17 cellular contexts compared by ENCODE assay signal in genomic region chr11:60743058-60743457, GRCh38. TPM values are rescaled to one million over a fixed set of nuclear protein-coding genes. Genes with fewer than 3 reads are reported as not detected.
DNase-seq lines count a peak whose midpoint lies in the region; ATAC-seq and TF ChIP-seq lines count a peak whose summit lies in the region.
"Had no signal": no experiment of that assay in that cellular context is flagged by ENCODE, and none has a peak within 500 bp of the region (broad histone marks: within the 10 kb centered on the region; RNA-seq: fewer than 3 reads in every experiment).

No MANE protein-coding gene starts in this region.

- H3K9me2 ChIP-seq in HCT116 (ENCODE audit: insufficient read depth): no peaks in the 10 kb centered on the region

- H3K27me3 ChIP-seq in HCT116 (ENCODE audit: insufficient read depth, low read length): peaks cover 4% of the 10 kb centered on the region; the same call in 1 of the 2 replicates
- no peaks in the 10 kb centered on the region for H3K27me3 ChIP-seq in endodermal cell (ENCODE audit: control insufficient read depth, insufficient read depth, low read length, poor library complexity, severe bottlenecking)
- no peaks in the 10 kb centered on the region for H3K27me3 ChIP-seq in mesendoderm (ENCODE audit: insufficient read depth, low read length, poor library complexity)
- H3K27me3 ChIP-seq in naive thymus-derived CD4-positive, alpha-beta T cell (ENCODE audit: control insufficient read depth in 2 of 2, insufficient read depth in 2 of 2, low read length in 2 of 2): no peaks in the 10 kb centered on the region
- H3K27me3 ChIP-seq in right cardiac atrium (ENCODE audit: control insufficient read depth, insufficient read depth): no peaks in the 10 kb centered on the region
- peaks cover 0 to 5% (median 3%) of the 10 kb centered on the region in 3 experiments for H3K27me3 ChIP-seq in neuronal stem cell (ENCODE audit: control insufficient read depth in 3 of 3, insufficient read depth in 3 of 3, low read depth in 1 of 3, low read length in 3 of 3)

- no peaks in the 10 kb centered on the region for H3K36me3 Mint-ChIP-seq in endodermal cell (ENCODE audit: low read depth)
- H3K36me3 Mint-ChIP-seq in naive thymus-derived CD4-positive, alpha-beta T cell: no peaks in the 10 kb centered on the region

- H3K27ac ChIP-seq in HCT116 (ENCODE audit: low read depth, low read length) (no peak overlapping the region), endodermal cell (ENCODE audit: low read depth, low read length) (no peak overlapping the region), mesendoderm (ENCODE audit: low read depth, low read length) (no peak overlapping the region), right cardiac atrium (ENCODE audit: low read length) (no peak overlapping the region), neuronal stem cell (replicated peaks; ENCODE audit: low read length) (no peak overlapping the region)
- H3K27ac ChIP-seq in naive thymus-derived CD4-positive, alpha-beta T cell (ENCODE audit: low read depth, low read length): no peak overlapping the region

- H3K4me2 ChIP-seq in HCT116 (ENCODE audit: low read length) (no peak overlapping the region), mesendoderm (ENCODE audit: low read length) (no peak overlapping the region), neuronal stem cell (ENCODE audit: insufficient read depth, low read length, poor library complexity, severe bottlenecking) (no peak overlapping the region)

- no peak overlapping the region for H3K18ac ChIP-seq in mesendoderm (ENCODE audit: low read length)
- H3K18ac ChIP-seq in neuronal stem cell (ENCODE audit: low read length): no peak overlapping the region

- H2BK15ac ChIP-seq in mesendoderm (replicated peaks; ENCODE audit: low read depth) (no peak overlapping the region), neuronal stem cell (ENCODE audit: low read length) (no peak overlapping the region)

- BruUV-seq in HCT116 (replicated peaks; lab: Mats Ljungman, UMichigan): no TSS peak

- H2BK5ac ChIP-seq in mesendoderm (ENCODE audit: low read length): no peak overlapping the region
- no peak overlapping the region for H2BK5ac ChIP-seq in neuronal stem cell (ENCODE audit: low read length)

- TF ChIP-seq POLR2A in HCT116 (IDR thresholded peaks at IDR 0.05; ENCODE audit: borderline replicate concordance, extremely low read depth, insufficient read depth, insufficient read length): no peak

- H2AFZ ChIP-seq in HCT116 (ENCODE audit: low read depth, low read length, poor library complexity, severe bottlenecking): no peak overlapping the region
- no peak overlapping the region for H2AFZ ChIP-seq in neuronal stem cell (ENCODE audit: low read length)

- no peak overlapping the region for H2BK12ac ChIP-seq in neuronal stem cell (ENCODE audit: low read length)

- RAD21 ChIA-PET in HCT116 (lab: Charles Lee; ENCODE audit: low non-redundant PET in 1 of 2, low total read pairs in 2 of 2, uncharacterized antibody in 2 of 2, unreplicated experiment in 2 of 2): no interaction called here

- H3K79me2 ChIP-seq in HCT116 (ENCODE audit: insufficient read depth, low read length) (no peaks in the 10 kb centered on the region), mesendoderm (ENCODE audit: control insufficient read depth, insufficient read depth, low read length) (no peaks in the 10 kb centered on the region)

- POLR2A ChIA-PET in HCT116 (lab: Charles Lee): no interaction called here
- POLR2A ChIA-PET in naive thymus-derived CD4-positive, alpha-beta T cell (lab: Charles Lee): no interaction called here

- no peak overlapping the region for H3K56ac ChIP-seq in mesendoderm (ENCODE audit: low read length)

- H4K8ac ChIP-seq in mesendoderm (ENCODE audit: low read depth, low read length) (no peak overlapping the region), neuronal stem cell (ENCODE audit: low read depth, low read length) (no peak overlapping the region)

- no peak overlapping the region for H3K4me3 Mint-ChIP-seq in endodermal cell
- H3K4me3 Mint-ChIP-seq in naive thymus-derived CD4-positive, alpha-beta T cell: no peak overlapping the region
- H3K4me3 Mint-ChIP-seq: CD4-positive, alpha-beta T cell had no signal

- peak; percentile 63; the same call in 1 of the 2 replicates for ATAC-seq in HCT116
- ATAC-seq in naive thymus-derived CD4-positive, alpha-beta T cell: no peak
- no peak for ATAC-seq in right cardiac atrium

- no peak overlapping the region for H3K9ac ChIP-seq in HCT116 (ENCODE audit: low read length)
- no peak overlapping the region for H3K9ac ChIP-seq in endodermal cell (ENCODE audit: extremely low read depth, low read length, poor library complexity, severe bottlenecking)
- H3K9ac ChIP-seq in mesendoderm (ENCODE audit: low read length): no peak overlapping the region
- no peak overlapping the region for H3K9ac ChIP-seq in neuronal stem cell (ENCODE audit: low read depth, low read length, poor library complexity)

- H3K23ac ChIP-seq in mesendoderm (ENCODE audit: low read length) (no peak overlapping the region), neuronal stem cell (ENCODE audit: low read depth, low read length, poor library complexity) (no peak overlapping the region)

- peaks cover 6% of the 10 kb centered on the region for H3K27me3 Mint-ChIP-seq in endodermal cell (ENCODE audit: insufficient read depth)
- peaks cover 2 to 34% (median 30%) of the 10 kb centered on the region in 5 donors for H3K27me3 Mint-ChIP-seq in naive thymus-derived CD4-positive, alpha-beta T cell

- no peaks in the 10 kb centered on the region for H3K4me1 Mint-ChIP-seq in endodermal cell
- H3K4me1 Mint-ChIP-seq in naive thymus-derived CD4-positive, alpha-beta T cell: no peaks in the 10 kb centered on the region

- DNase-seq in HCT116 (ENCODE audit: low read depth, low spot score): no peak
- DNase-seq in SK-MEL-5 (ENCODE audit: low read depth, low spot score): peak; percentile 13
- DNase-seq in endodermal cell: no peak
- peak; percentile 28 for DNase-seq in mesendoderm
- DNase-seq in naive thymus-derived CD4-positive, alpha-beta T cell: no peak
- DNase-seq in EL: no peak
- DNase-seq in right cardiac atrium: no peak
- DNase-seq in neuronal stem cell (ENCODE audit: low spot score): no peak
- DNase-seq: ACHN; C1 segment of cervical spinal cord; Calu3; CD4-positive, alpha-beta T cell; DMS 273 treated with DMSO at 0.1 percent for 48 hours had no signal

- H3K14ac ChIP-seq in neuronal stem cell (ENCODE audit: low read length): no peak overlapping the region

- 78% methylated on average over 1 of the region's 1 CpG; no CpG with 5 or more reads in 1 of the 2 experiments for WGBS in endodermal cell (ENCODE audit: insufficient coverage in 1 of 2, insufficient read length in 1 of 2), 2 experiments
- no CpG with 5 or more reads among the region's 1 CpG for WGBS in mesendoderm (ENCODE audit: extremely low coverage, insufficient coverage, low lambda C conversion rate)
- 77% methylated on average over 1 of the region's 1 CpG for WGBS in right cardiac atrium
- no CpG with 5 or more reads among the region's 1 CpG for WGBS in neuronal stem cell (ENCODE audit: extremely low coverage in 2 of 2, insufficient read length in 2 of 2, insufficient replicate concordance in 1 of 2), 2 donors

- intact Hi-C loops in HCT116 (cut with micrococcal nuclease): loop anchor here (5.0 kb wide), 1 partner anchor 36 kb away; no protein-coding TSS in a partner anchor
- intact Hi-C loops in naive thymus-derived CD4-positive, alpha-beta T cell (cut with micrococcal nuclease): no loop called here
- intact Hi-C loops in right cardiac atrium (cut with DNase I): no loop called here

- H4K91ac ChIP-seq in neuronal stem cell (ENCODE audit: low read depth, low read length, poor library complexity): no peak overlapping the region

- H3K4me1 ChIP-seq in HCT116 (ENCODE audit: control insufficient read depth in 1 of 2, insufficient read depth in 2 of 2, low read length in 2 of 2): no peaks in the 10 kb centered on the region
- no peaks in the 10 kb centered on the region for H3K4me1 ChIP-seq in endodermal cell (ENCODE audit: control insufficient read depth, insufficient read depth, low read length)
- H3K4me1 ChIP-seq in mesendoderm (ENCODE audit: control insufficient read depth, low read depth, low read length): no peaks in the 10 kb centered on the region
- no peaks in the 10 kb centered on the region for H3K4me1 ChIP-seq in naive thymus-derived CD4-positive, alpha-beta T cell (ENCODE audit: control insufficient read depth in 2 of 2, insufficient read depth in 2 of 2, low read length in 2 of 2)
- no peaks in the 10 kb centered on the region for H3K4me1 ChIP-seq in right cardiac atrium (ENCODE audit: control insufficient read depth, insufficient read depth, low read length)
- peaks cover 0 to 3% of the 10 kb centered on the region in 2 donors for H3K4me1 ChIP-seq in neuronal stem cell (ENCODE audit: control insufficient read depth in 2 of 2, insufficient read depth in 1 of 2, low read depth in 1 of 2, low read length in 2 of 2)

- H3K79me1 ChIP-seq in mesendoderm (ENCODE audit: low read length) (no peaks in the 10 kb centered on the region), neuronal stem cell (ENCODE audit: low read depth, low read length) (no peaks in the 10 kb centered on the region)

- in situ Hi-C loops in SK-MEL-5 (cut with HindIII; ENCODE audit: low pct_unique_long_range_greater_than_20kb, low sequenced_read_pairs): no loop called here

- no peaks in the 10 kb centered on the region for H3K9me3 ChIP-seq in HCT116 (ENCODE audit: control insufficient read depth in 1 of 2, insufficient read depth in 1 of 2, low read depth in 1 of 2, low read length in 2 of 2)
- no peaks in the 10 kb centered on the region for H3K9me3 ChIP-seq in endodermal cell (ENCODE audit: control insufficient read depth, low read length)
- no peaks in the 10 kb centered on the region for H3K9me3 ChIP-seq in naive thymus-derived CD4-positive, alpha-beta T cell (ENCODE audit: control insufficient read depth in 2 of 3, low read length in 3 of 3)
- peaks cover 3% of the 10 kb centered on the region for H3K9me3 ChIP-seq in right cardiac atrium (ENCODE audit: control insufficient read depth, low read length)
- H3K9me3 ChIP-seq in neuronal stem cell (replicated peaks in 1 of 2; ENCODE audit: control insufficient read depth in 2 of 2, insufficient read depth in 1 of 2, low read depth in 1 of 2, low read length in 2 of 2): peaks cover 0 to 8% of the 10 kb centered on the region in 2 donors

- H2BK120ac ChIP-seq in mesendoderm (ENCODE audit: low read depth, low read length): no peak overlapping the region
- no peak overlapping the region for H2BK120ac ChIP-seq in neuronal stem cell (ENCODE audit: low read depth, low read length)

- H3K4me3 ChIP-seq in HCT116 (replicated peaks in 1 of 2; ENCODE audit: low read depth in 1 of 2, low read length in 2 of 2) (no peak overlapping the region), endodermal cell (ENCODE audit: low read length) (no peak overlapping the region), mesendoderm (ENCODE audit: low read length) (no peak overlapping the region), right cardiac atrium (ENCODE audit: low read length) (no peak overlapping the region), neuronal stem cell (ENCODE audit: low read length in 2 of 2) (no peak overlapping the region)
- no peak overlapping the region for H3K4me3 ChIP-seq in naive thymus-derived CD4-positive, alpha-beta T cell (ENCODE audit: low read length)

- H2AK5ac ChIP-seq in mesendoderm (ENCODE audit: low read length) (no peak overlapping the region), neuronal stem cell (ENCODE audit: low read depth, low read length) (no peak overlapping the region)

- no peak overlapping the region for H4K5ac ChIP-seq in mesendoderm (ENCODE audit: low read length)

- no peak overlapping the region for H3K4ac ChIP-seq in mesendoderm (ENCODE audit: low read depth, low read length)
- no peak overlapping the region for H3K4ac ChIP-seq in neuronal stem cell (ENCODE audit: low read length)

- TF ChIP-seq CTCF in HCT116 (IDR thresholded peaks at IDR 0.05 in 2 of 3, conservative IDR thresholded peaks at IDR 0.05 in 1 of 3; ENCODE audit: borderline replicate concordance in 1 of 3, insufficient read depth in 1 of 3, low read depth in 2 of 3, low read length in 2 of 3) (peak in 1 of 3 experiments; percentile 24; a peak in 1 of 6 replicates), endodermal cell (conservative IDR thresholded peaks at IDR 0.05) (peak; percentile 60)

- H3K36me3 ChIP-seq in HCT116 (ENCODE audit: control insufficient read depth in 1 of 2, insufficient read depth in 2 of 2, low read length in 2 of 2) (no peaks in the 10 kb centered on the region), endodermal cell (ENCODE audit: control insufficient read depth, insufficient read depth, low read length) (no peaks in the 10 kb centered on the region), mesendoderm (ENCODE audit: control insufficient read depth, insufficient read depth, low read length) (no peaks in the 10 kb centered on the region), neuronal stem cell (replicated peaks in 1 of 2; ENCODE audit: control insufficient read depth in 2 of 2, insufficient read depth in 2 of 2, low read length in 2 of 2) (peaks cover 0 to 2% of the 10 kb centered on the region in 2 donors)
- H3K36me3 ChIP-seq in naive thymus-derived CD4-positive, alpha-beta T cell (ENCODE audit: control insufficient read depth in 2 of 3, insufficient read depth in 3 of 3, low read length in 3 of 3): no peaks in the 10 kb centered on the region

- H4K20me1 ChIP-seq in HCT116 (ENCODE audit: insufficient read depth): no peaks in the 10 kb centered on the region

- 0 out of 2 replicates have a peak, but pooled peaks have one; percentile 7 for TF ChIP-seq RAD21 in HCT116 (IDR thresholded peaks at IDR 0.05; ENCODE audit: low read depth)

- H3K27ac Mint-ChIP-seq in endodermal cell: no peak overlapping the region
- no peak overlapping the region for H3K27ac Mint-ChIP-seq in naive thymus-derived CD4-positive, alpha-beta T cell
- H3K27ac Mint-ChIP-seq: CD4-positive, alpha-beta T cell had no signal

- H3K9me3 Mint-ChIP-seq in endodermal cell: peaks cover 6% of the 10 kb centered on the region
- H3K9me3 Mint-ChIP-seq in naive thymus-derived CD4-positive, alpha-beta T cell: peaks cover 0 to 6% (median 0%) of the 10 kb centered on the region in 11 donors

- CTCF ChIA-PET in HCT116 (lab: Charles Lee): interaction anchor here (1.1 kb wide), 1 partner anchor 85 kb away, joined by 8 read pairs; no protein-coding TSS in a partner anchor
- CTCF ChIA-PET in naive thymus-derived CD4-positive, alpha-beta T cell (lab: Charles Lee): no interaction called here

RNA-seq across cellular contexts. Expression of gene MS4A15, which starts 13.6 kb away (rescaled TPM):
- total RNA-seq in HCT116 (2021; ENCODE audit: unreplicated experiment) (1.5 TPM), endodermal cell (not detected), right cardiac atrium (not detected)
- 1.8 and 2.1 TPM in 2 replicates for polyA plus RNA-seq in HCT116 (2012)
- total RNA-seq in SK-MEL-5 (2014; rRNA removed; shearing (Covaris generic)): not detected in 2 replicates
- polyA plus RNA-seq in SK-MEL-5 (2015; cell fraction: cytosol; rRNA removed): not detected in 2 replicates
- polyA plus RNA-seq in SK-MEL-5 (2015; cell fraction: nucleus; rRNA removed): not detected in 2 replicates
- polyA plus RNA-seq in endodermal cell (2013, experiment 1 of 2): not detected
- polyA plus RNA-seq in endodermal cell (2013, experiment 2 of 2): not detected
- 0.22 TPM for polyA plus RNA-seq in mesendoderm (2013, experiment 1 of 2)
- 0.20 TPM for polyA plus RNA-seq in mesendoderm (2013, experiment 2 of 2)
- not detected for total RNA-seq in naive thymus-derived CD4-positive, alpha-beta T cell
- polyA plus RNA-seq in naive thymus-derived CD4-positive, alpha-beta T cell: not detected
- not detected for polyA plus RNA-seq in right cardiac atrium
- polyA plus RNA-seq in neuronal stem cell (2013, experiment 1 of 2): 0.06 TPM
- polyA plus RNA-seq in neuronal stem cell (2013, experiment 2 of 2): 0.06 TPM
- total RNA-seq: A172; Calu3; CD4-positive, alpha-beta T cell; Daoy; G401; H4 had no signal

RNA-seq across cellular contexts. Expression of gene MS4A18, which starts 18.5 kb away (rescaled TPM):
- total RNA-seq in HCT116 (2021; ENCODE audit: unreplicated experiment) (not detected), endodermal cell (not detected), right cardiac atrium (not detected)
- polyA plus RNA-seq in HCT116 (2012): not detected in 2 replicates
- not detected in 2 replicates for total RNA-seq in SK-MEL-5 (2014; rRNA removed; shearing (Covaris generic))
- not detected in 2 replicates for polyA plus RNA-seq in SK-MEL-5 (2015; cell fraction: cytosol; rRNA removed)
- polyA plus RNA-seq in SK-MEL-5 (2015; cell fraction: nucleus; rRNA removed): not detected in 2 replicates
- polyA plus RNA-seq in endodermal cell (2013, experiment 1 of 2): not detected
- polyA plus RNA-seq in endodermal cell (2013, experiment 2 of 2): not detected
- polyA plus RNA-seq in mesendoderm (2013, experiment 1 of 2): not detected
- not detected for polyA plus RNA-seq in mesendoderm (2013, experiment 2 of 2)
- total RNA-seq in naive thymus-derived CD4-positive, alpha-beta T cell: not detected
- not detected for polyA plus RNA-seq in naive thymus-derived CD4-positive, alpha-beta T cell
- polyA plus RNA-seq in right cardiac atrium: not detected
- polyA plus RNA-seq in neuronal stem cell (2013, experiment 1 of 2): not detected
- not detected for polyA plus RNA-seq in neuronal stem cell (2013, experiment 2 of 2)
- total RNA-seq: A172; Calu3; CD4-positive, alpha-beta T cell; Daoy; G401; H4 had no signal

RNA-seq across cellular contexts. Expression of gene MS4A10, which starts 42.1 kb away (rescaled TPM):
- total RNA-seq in HCT116 (2021; ENCODE audit: unreplicated experiment) (not detected), endodermal cell (not detected), right cardiac atrium (not detected)
- not detected in 2 replicates for polyA plus RNA-seq in HCT116 (2012)
- not detected in 2 replicates for total RNA-seq in SK-MEL-5 (2014; rRNA removed; shearing (Covaris generic))
- polyA plus RNA-seq in SK-MEL-5 (2015; cell fraction: cytosol; rRNA removed): not detected in 2 replicates
- not detected in 2 replicates for polyA plus RNA-seq in SK-MEL-5 (2015; cell fraction: nucleus; rRNA removed)
- not detected for polyA plus RNA-seq in endodermal cell (2013, experiment 1 of 2)
- polyA plus RNA-seq in endodermal cell (2013, experiment 2 of 2): not detected
- not detected for polyA plus RNA-seq in mesendoderm (2013, experiment 1 of 2)
- not detected for polyA plus RNA-seq in mesendoderm (2013, experiment 2 of 2)
- total RNA-seq in naive thymus-derived CD4-positive, alpha-beta T cell: not detected
- polyA plus RNA-seq in naive thymus-derived CD4-positive, alpha-beta T cell: not detected
- polyA plus RNA-seq in right cardiac atrium: not detected
- not detected for polyA plus RNA-seq in neuronal stem cell (2013, experiment 1 of 2)
- not detected for polyA plus RNA-seq in neuronal stem cell (2013, experiment 2 of 2)
- total RNA-seq: A172; Calu3; CD4-positive, alpha-beta T cell; Daoy; G401; H4 had no signal

RNA-seq across cellular contexts. Expression of gene MS4A8, which starts 43.6 kb away (rescaled TPM):
- 0.17 TPM for total RNA-seq in HCT116 (2021; ENCODE audit: unreplicated experiment)
- polyA plus RNA-seq in HCT116 (2012): not detected in 2 replicates
- not detected in 2 replicates for total RNA-seq in SK-MEL-5 (2014; rRNA removed; shearing (Covaris generic))
- polyA plus RNA-seq in SK-MEL-5 (2015; cell fraction: cytosol; rRNA removed): not detected in 2 replicates
- polyA plus RNA-seq in SK-MEL-5 (2015; cell fraction: nucleus; rRNA removed): 0.22 TPM in 1 of 2 replicates, not detected in the other
- total RNA-seq in endodermal cell: not detected
- 0.32 TPM for polyA plus RNA-seq in endodermal cell (2013, experiment 1 of 2)
- 0.33 TPM for polyA plus RNA-seq in endodermal cell (2013, experiment 2 of 2)
- polyA plus RNA-seq in mesendoderm (2013, experiment 1 of 2): not detected
- polyA plus RNA-seq in mesendoderm (2013, experiment 2 of 2): not detected
- not detected for total RNA-seq in naive thymus-derived CD4-positive, alpha-beta T cell
- not detected for polyA plus RNA-seq in naive thymus-derived CD4-positive, alpha-beta T cell
- not detected for total RNA-seq in right cardiac atrium
- 0.16 TPM for polyA plus RNA-seq in right cardiac atrium
- not detected for polyA plus RNA-seq in neuronal stem cell (2013, experiment 1 of 2)
- polyA plus RNA-seq in neuronal stem cell (2013, experiment 2 of 2): not detected
- total RNA-seq: A172; CD4-positive, alpha-beta T cell; Daoy; G401 had no signal

Comparison
In these comparisons a context has a peak if more than half of its experiments do, and no peak if none do; other contexts are left out.
1. DNase-seq: peak in SK-MEL-5 (single experiment) and mesendoderm (single experiment); none in HCT116 (single experiment), endodermal cell (single experiment), naive thymus-derived CD4-positive, alpha-beta T cell (0 of 9), EL (single experiment), right cardiac atrium (0 of 3) and neuronal stem cell (single experiment).